35 cellular contexts compared by ENCODE assay signal in genomic region chr7:95279417-95279816, GRCh38. TPM values are rescaled to one million over a fixed set of nuclear protein-coding genes. Genes with fewer than 3 reads are reported as not detected.
"Had no signal": no experiment of that assay in that cellular context is flagged by ENCODE, and none has a peak within 500 bp of the region (broad histone marks: within the 10 kb centered on the region; RNA-seq: fewer than 3 reads in every experiment).

No MANE protein-coding gene starts in this region.

- H3K36me3 ChIP-seq: MG63 had no signal

- H3K27ac ChIP-seq: KMS-11 had no signal

- H3K9me3 ChIP-seq: MG63 had no signal

- H3K4me3 ChIP-seq: MG63 had no signal

- H3K27me3 ChIP-seq: MG63 had no signal

- H3K9ac ChIP-seq: KMS-11 had no signal

- H3K4me2 ChIP-seq: KMS-11 had no signal

- DNase-seq: Karpas-422, Kasumi-1, MG63, MM.1S, MV-4-11, NCI-H1048, NCI-H1092, NCI-H1092 treated with DMSO at 0.1 percent for 48 hours, NCI-H1105, NCI-H1105 treated with DMSO at 0.1 percent for 48 hours, NCI-H1417 treated with DMSO at 0.1 percent for 48 hours, NCI-H1436, NCI-H1436 treated with DMSO at 0.1 percent for 48 hours, NCI-H146, NCI-H1694, NCI-H1694 treated with DMSO at 0.1 percent for 48 hours, NCI-H187 treated with DMSO at 0.1 percent for 48 hours, NCI-H1930, NCI-H2029, NCI-H2029 treated with DMSO at 0.1 percent for 48 hours, NCI-H2081, NCI-H2081 treated with DMSO at 0.1 percent for 48 hours, NCI-H2107, NCI-H2171, NCI-H2171 treated with DMSO at 0.1 percent for 48 hours, NCI-H2227 treated with DMSO at 0.1 percent for 48 hours, NCI-H226, NCI-H345, NCI-H446, NCI-H446 treated with DMSO at 0.1 percent for 48 hours, NCI-H510A had no signal

RNA-seq across cellular contexts. Expression of gene PON1, which starts 44.9 kb away (rescaled TPM):
- total RNA-seq: M059J, MCF 10A, NCI-H460 had no signal
